Comparison of ENCODE assay signal across 8 cellular contexts in the genomic region with DNA sequence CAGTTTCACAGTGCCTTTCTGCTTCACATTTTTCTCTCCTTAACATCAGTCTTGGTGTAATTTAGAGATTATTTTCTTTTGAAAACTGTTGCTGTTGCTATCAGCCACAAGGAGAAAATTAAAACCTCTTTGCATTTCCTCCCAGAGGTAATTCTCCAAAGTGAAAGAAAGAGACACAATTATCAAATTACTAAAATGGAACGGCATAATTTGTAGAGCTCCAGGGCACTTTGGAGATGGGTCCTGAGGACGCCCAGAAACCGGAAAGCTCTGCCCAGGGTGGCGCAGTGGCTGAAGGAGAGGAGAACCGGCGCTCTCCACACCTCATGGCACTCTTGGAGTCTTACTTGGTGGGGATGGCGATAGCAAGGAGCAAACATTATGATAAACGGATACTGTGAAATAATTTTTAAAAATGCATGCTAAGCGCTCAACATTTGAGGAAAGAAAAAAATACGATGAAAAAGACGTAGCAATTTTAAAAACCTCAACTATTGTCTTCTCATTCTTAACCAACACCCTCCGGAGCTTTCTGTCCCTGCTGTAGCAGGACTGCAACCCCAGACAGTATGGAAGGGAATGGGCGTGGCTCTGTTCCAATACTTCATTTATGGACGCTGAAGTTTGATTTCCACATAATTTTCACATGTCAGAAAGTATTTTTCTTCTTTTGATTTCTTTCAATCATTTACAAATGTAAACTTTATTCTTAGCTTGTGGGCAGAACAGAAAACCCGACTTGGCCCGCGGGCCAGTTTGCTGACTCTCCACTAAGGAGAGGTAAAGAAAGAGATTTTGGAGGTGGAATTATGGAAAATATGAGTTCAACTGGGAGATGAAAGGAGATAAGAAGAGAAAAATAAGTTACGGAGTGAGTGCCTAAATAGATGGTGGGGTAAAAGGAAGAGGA. TPM values are rescaled to one million over a fixed set of nuclear protein-coding genes. Genes with fewer than 3 reads are reported as not detected.
DNase-seq lines count a peak whose midpoint lies in the region; ATAC-seq, FAIRE-seq and TF ChIP-seq lines count a peak whose summit lies in the region.

No MANE protein-coding gene starts in this region.

- DNase-seq in ACHN, result peak; percentile 47
- DNase-seq in HCT116 (ENCODE audit: low read depth, low spot score), result no peak
- peak in 4 of 34 experiments; percentile 19 to 29 (median 21) for DNase-seq in T-cell
- peak; percentile 63 for DNase-seq in endothelial cell of umbilical vein (ENCODE audit: low read depth, low spot score)
- DNase-seq in posterior vena cava (ENCODE audit: low spot score), result no peak
- no peak for DNase-seq in stimulated activated CD4-positive, alpha-beta T cell treated with anti-CD3 and anti-CD28 coated beads, Interleukin-4, amount 100 ng/mL, for 1 hour

- H3K4me3 Mint-ChIP-seq in T-cell (peak overlapping the region; percentile 97 to 99 (median 97)), nephron (peak overlapping the region; percentile 91 to 96 (median 91))

- no peaks in the 10 kb centered on the region for H3K27me3 Mint-ChIP-seq in T-cell
- H3K27me3 Mint-ChIP-seq in nephron (ENCODE audit: low read depth), result no peaks in the 10 kb centered on the region

- peak overlapping the region; percentile 86 for H3K9ac ChIP-seq in HCT116 (ENCODE audit: low read length)
- peak overlapping the region; percentile 97 for H3K9ac ChIP-seq in endothelial cell of umbilical vein (replicated peaks; ENCODE audit: extremely low read depth, insufficient read depth, low read length)

- H3K4me3 ChIP-seq in HCT116 (replicated peaks in 1 of 2; ENCODE audit: low read depth in 1 of 2, low read length in 2 of 2) (peak overlapping the region; percentile 64 to 70), endothelial cell of umbilical vein (replicated peaks in 1 of 3; ENCODE audit: insufficient read depth in 1 of 3, low read depth in 1 of 3, low read length in 3 of 3) (peak overlapping the region; percentile 55 to 99 (median 98))

- H3K9me2 ChIP-seq in HCT116 (ENCODE audit: insufficient read depth), result no peaks in the 10 kb centered on the region

- intact Hi-C loops in HCT116 (cut with micrococcal nuclease) (loop anchor here (1.0 kb wide), 1 partner anchor 13 kb away; no protein-coding TSS in a partner anchor), endothelial cell of umbilical vein (cut with micrococcal nuclease) (no loop called here), posterior vena cava (cut with DNase I) (no loop called here)

- H3K27me3 ChIP-seq in HCT116 (ENCODE audit: insufficient read depth, low read length) (no peaks in the 10 kb centered on the region; the same call in 1 of the 2 replicates), endothelial cell of umbilical vein (ENCODE audit: control insufficient read depth in 2 of 2, insufficient read depth in 2 of 2, low read length in 2 of 2) (peaks cover 14 to 17% of the 10 kb centered on the region in 2 experiments)

- no peak for FAIRE-seq in endothelial cell of umbilical vein (lab: Jason Lieb, UNC)

- TF ChIP-seq RAD21 in HCT116 (IDR thresholded peaks at IDR 0.05; ENCODE audit: low read depth), result no peak

- H3K27ac Mint-ChIP-seq in T-cell, result peak overlapping the region; percentile 98 to 99
- H3K27ac Mint-ChIP-seq in nephron, result peak overlapping the region; percentile 90 to 97 (median 97)

- H3K36me3 Mint-ChIP-seq in T-cell (peaks cover 40% of the 10 kb centered on the region), nephron (ENCODE audit: low read depth) (peaks cover 24% of the 10 kb centered on the region)

- POLR2A ChIA-PET in HCT116 (lab: Charles Lee) (interaction anchor here (0.7 to 2.1 kb wide), 3 partner anchors 12 to 716 kb away, joined by 3 to 35 read pairs (median 7); no protein-coding TSS in a partner anchor), T-cell (lab: Charles Lee) (interaction anchor here (0.6 to 1.3 kb wide), 3 partner anchors 12 to 99 kb away, joined by 3 to 5 read pairs (median 4); no protein-coding TSS in a partner anchor), endothelial cell of umbilical vein (lab: Charles Lee) (no interaction called here)

- no peaks in the 10 kb centered on the region for H3K9me3 Mint-ChIP-seq in T-cell
- no peaks in the 10 kb centered on the region for H3K9me3 Mint-ChIP-seq in nephron

- no peaks in the 10 kb centered on the region for H3K9me3 ChIP-seq in HCT116 (ENCODE audit: control insufficient read depth in 1 of 2, insufficient read depth in 1 of 2, low read depth in 1 of 2, low read length in 2 of 2)
- H3K9me3 ChIP-seq in endothelial cell of umbilical vein (replicated peaks; ENCODE audit: control insufficient read depth, insufficient read depth, low read length), result no peaks in the 10 kb centered on the region

- BruUV-seq in HCT116 (replicated peaks; lab: Mats Ljungman, UMichigan) (TSS peak; percentile 90), endothelial cell of umbilical vein (replicated peaks; lab: Mats Ljungman, UMichigan) (TSS peak; percentile 88)

- H3K4me1 Mint-ChIP-seq in T-cell (peaks cover 49 to 54% (median 50%) of the 10 kb centered on the region in 3 donors), nephron (peaks cover 16% of the 10 kb centered on the region)

- in situ Hi-C loops in ACHN (cut with HindIII; ENCODE audit: low pct_ligation_motif_present, low pct_unique_long_range_greater_than_20kb, low sequenced_read_pairs), result no loop called here

- no peaks in the 10 kb centered on the region for H3K9me1 ChIP-seq in endothelial cell of umbilical vein (replicated peaks; ENCODE audit: control insufficient read depth, extremely low read depth, insufficient read depth, low read length)

- H4K20me1 ChIP-seq in HCT116 (ENCODE audit: insufficient read depth), result no peaks in the 10 kb centered on the region
- H4K20me1 ChIP-seq in endothelial cell of umbilical vein (replicated peaks; ENCODE audit: control insufficient read depth, extremely low read depth, insufficient read depth, low read length), result no peaks in the 10 kb centered on the region

- CTCF ChIA-PET in HCT116 (lab: Charles Lee), result interaction anchor here (0.7 to 3.8 kb wide), 9 partner anchors 12 to 423 kb away, joined by 3 to 26 read pairs (median 9); no protein-coding TSS in a partner anchor
- CTCF ChIA-PET in T-cell (lab: Charles Lee), result interaction anchor here (0.6 to 3.8 kb wide), 5 partner anchors 9 to 423 kb away, joined by 3 to 21 read pairs (median 9); no protein-coding TSS in a partner anchor
- CTCF ChIA-PET in endothelial cell of umbilical vein (lab: Charles Lee), result interaction anchor here (1.2 to 2.1 kb wide), 14 partner anchors 9 to 423 kb away, joined by 4 to 13 read pairs (median 7); no protein-coding TSS in a partner anchor

- RAD21 ChIA-PET in HCT116 (lab: Charles Lee; ENCODE audit: low non-redundant PET in 1 of 2, low total read pairs in 2 of 2, uncharacterized antibody in 2 of 2, unreplicated experiment in 2 of 2), result interaction anchor here (0.6 to 0.7 kb wide), 2 partner anchors 13 to 1887 kb away, joined by 3 to 4 read pairs; a partner anchor contains a TSS

- H3K27ac ChIP-seq in HCT116 (ENCODE audit: low read depth, low read length) (peak overlapping the region; percentile 79), endothelial cell of umbilical vein (ENCODE audit: insufficient read depth, low read depth, low read length) (peak overlapping the region; percentile 81)

- H3K36me3 ChIP-seq in HCT116 (ENCODE audit: control insufficient read depth in 1 of 2, insufficient read depth in 2 of 2, low read length in 2 of 2) (peaks cover 21 to 24% of the 10 kb centered on the region in 2 experiments), endothelial cell of umbilical vein (ENCODE audit: control insufficient read depth in 2 of 2, extremely low read depth in 1 of 2, insufficient read depth in 2 of 2, low read length in 2 of 2) (peaks cover 10 to 13% of the 10 kb centered on the region in 2 experiments)

- no peak overlapping the region for H2AFZ ChIP-seq in HCT116 (ENCODE audit: low read depth, low read length, poor library complexity, severe bottlenecking)
- no peak overlapping the region for H2AFZ ChIP-seq in endothelial cell of umbilical vein (ENCODE audit: low read depth, low read length)

- H3K4me1 ChIP-seq in HCT116 (ENCODE audit: control insufficient read depth in 1 of 2, insufficient read depth in 2 of 2, low read length in 2 of 2) (peaks cover 19 to 28% of the 10 kb centered on the region in 2 experiments), endothelial cell of umbilical vein (ENCODE audit: control insufficient read depth, extremely low read depth, insufficient read depth, low read length) (peaks cover 21% of the 10 kb centered on the region)

- ATAC-seq in HCT116 (no peak), T-cell (replicated peaks in 1 of 4) (peak in 3 of 4 experiments; percentile 9 to 19 (median 16)), GM21367 (IDR thresholded peaks at IDR 0.05; ENCODE audit: unreplicated experiment) (no peak)

- H3K4me2 ChIP-seq in HCT116 (ENCODE audit: low read length), result peak overlapping the region; percentile 89
- peak overlapping the region; percentile 92 for H3K4me2 ChIP-seq in endothelial cell of umbilical vein (ENCODE audit: insufficient read depth, low read length)

- dilution Hi-C loops in endothelial cell of umbilical vein (cut with MboI; ENCODE audit: extremely low pct_ligation_motif_present, low sequenced_read_pairs), result no loop called here

- TF ChIP-seq CTCF in HCT116 (IDR thresholded peaks at IDR 0.05 in 2 of 3, conservative IDR thresholded peaks at IDR 0.05 in 1 of 3; ENCODE audit: borderline replicate concordance in 1 of 3, insufficient read depth in 1 of 3, low read depth in 2 of 3, low read length in 2 of 3) (no peak), endothelial cell of umbilical vein (IDR thresholded peaks at IDR 0.05; ENCODE audit: extremely low read depth in 1 of 2, insufficient read depth in 1 of 2, low read depth in 1 of 2, low read length in 2 of 2) (no peak), nephron (IDR thresholded peaks at IDR 0.05; ENCODE audit: unreplicated experiment in 3 of 3) (no peak)

- peaks cover 38% of the 10 kb centered on the region for H3K79me2 ChIP-seq in HCT116 (ENCODE audit: insufficient read depth, low read length)
- H3K79me2 ChIP-seq in endothelial cell of umbilical vein (ENCODE audit: control insufficient read depth, insufficient read depth, low read length), result peaks cover 34% of the 10 kb centered on the region

- TF ChIP-seq POLR2A in HCT116 (IDR thresholded peaks at IDR 0.05; ENCODE audit: borderline replicate concordance, extremely low read depth, insufficient read depth, insufficient read length) (no peak), endothelial cell of umbilical vein (IDR thresholded peaks at IDR 0.05; ENCODE audit: low read depth, low read length) (no peak)

RNA-seq across cellular contexts. Expression of a gene that starts 1.1 kb away (rescaled TPM):
- total RNA-seq in HCT116 (2021; ENCODE audit: unreplicated experiment) (229 TPM), T-cell (100 to 1,000 TPM in 3 of 5 donors, 10 to 100 TPM in 2; 37.3 to 254 (median 195) TPM), endothelial cell of umbilical vein (461 and 505 TPM in 2 replicates), posterior vena cava (100 to 1,000 TPM; 406 to 484 TPM)
- polyA plus RNA-seq in HCT116 (2012), result 638 and 798 TPM in 2 replicates
- polyA plus RNA-seq in endothelial cell of umbilical vein, result 497 and 528 TPM in 2 replicates
- 799 and 821 TPM in 2 replicates for polyA plus RNA-seq in endothelial cell of umbilical vein (2011; cell fraction: cytosol; rRNA removed)
- polyA plus RNA-seq in endothelial cell of umbilical vein (2011; cell fraction: nucleus; rRNA removed), result 130 and 166 TPM in 2 replicates
- 960 and 1,130 TPM in 2 replicates for polyA plus RNA-seq in endothelial cell of umbilical vein (2012)
- 406 and 450 TPM in 2 replicates for polyA minus RNA-seq in endothelial cell of umbilical vein
- polyA minus RNA-seq in endothelial cell of umbilical vein (2011; cell fraction: cytosol; rRNA and poly(A)+ RNA removed), result 591 TPM
- 70.9 and 71.2 TPM in 2 replicates for polyA minus RNA-seq in endothelial cell of umbilical vein (2011; cell fraction: nucleus; rRNA and poly(A)+ RNA removed)

RNA-seq across cellular contexts. Expression of a gene that starts 42.0 kb away (rescaled TPM):
- 340 TPM for total RNA-seq in HCT116 (2021; ENCODE audit: unreplicated experiment)
- polyA plus RNA-seq in HCT116 (2012), result 152 and 230 TPM in 2 replicates
- total RNA-seq in T-cell, result 100 to 1,000 TPM; 157 to 277 (median 264) TPM
- total RNA-seq in endothelial cell of umbilical vein, result 650 and 779 TPM in 2 replicates
- polyA plus RNA-seq in endothelial cell of umbilical vein, result 56.7 and 76.8 TPM in 2 replicates
- polyA plus RNA-seq in endothelial cell of umbilical vein (2011; cell fraction: cytosol; rRNA removed), result 211 and 231 TPM in 2 replicates
- polyA plus RNA-seq in endothelial cell of umbilical vein (2011; cell fraction: nucleus; rRNA removed), result 60.0 and 72.0 TPM in 2 replicates
- 757 and 1,016 TPM in 2 replicates for polyA plus RNA-seq in endothelial cell of umbilical vein (2012)
- polyA minus RNA-seq in endothelial cell of umbilical vein, result 42.6 and 46.3 TPM in 2 replicates
- polyA minus RNA-seq in endothelial cell of umbilical vein (2011; cell fraction: cytosol; rRNA and poly(A)+ RNA removed), result 185 TPM
- 19.5 and 23.7 TPM in 2 replicates for polyA minus RNA-seq in endothelial cell of umbilical vein (2011; cell fraction: nucleus; rRNA and poly(A)+ RNA removed)
- total RNA-seq in posterior vena cava, result 100 to 1,000 TPM; 244 to 281 TPM

RNA-seq across cellular contexts. Expression of a gene that starts 53.2 kb away (rescaled TPM):
- total RNA-seq in HCT116 (2021; ENCODE audit: unreplicated experiment), result not detected
- not detected in 2 replicates for polyA plus RNA-seq in HCT116 (2012)
- total RNA-seq in T-cell, result not detected
- total RNA-seq in endothelial cell of umbilical vein, result not detected in 2 replicates
- polyA plus RNA-seq in endothelial cell of umbilical vein, result not detected in 2 replicates
- polyA plus RNA-seq in endothelial cell of umbilical vein (2011; cell fraction: cytosol; rRNA removed), result not detected in 2 replicates
- not detected in 2 replicates for polyA plus RNA-seq in endothelial cell of umbilical vein (2011; cell fraction: nucleus; rRNA removed)
- not detected in 2 replicates for polyA plus RNA-seq in endothelial cell of umbilical vein (2012)
- polyA minus RNA-seq in endothelial cell of umbilical vein, result not detected in 2 replicates
- polyA minus RNA-seq in endothelial cell of umbilical vein (2011; cell fraction: cytosol; rRNA and poly(A)+ RNA removed), result not detected
- not detected in 2 replicates for polyA minus RNA-seq in endothelial cell of umbilical vein (2011; cell fraction: nucleus; rRNA and poly(A)+ RNA removed)
- not detected for total RNA-seq in posterior vena cava

Comparison
In these comparisons a context has a peak if more than half of its experiments do, and no peak if none do; other contexts are left out.
1. DNase-seq: peak in ACHN (single experiment) and endothelial cell of umbilical vein (single experiment); none in HCT116 (single experiment), posterior vena cava (single experiment) and stimulated activated CD4-positive, alpha-beta T cell treated with anti-CD3 and anti-CD28 coated beads, Interleukin-4, amount 100 ng/mL, for 1 hour (single experiment).
2. ATAC-seq: peak in T-cell (3 of 4); none in HCT116 (single experiment) and GM21367 (single experiment).